ENCODE assay signal across 10 cellular contexts in genomic region chr3:62876064-62876463, GRCh38. TPM values are rescaled to one million over a fixed set of nuclear protein-coding genes. Genes with fewer than 3 reads are reported as not detected.
DNase-seq lines count a peak whose midpoint lies in the region; FAIRE-seq and TF ChIP-seq lines count a peak whose summit lies in the region.
"Had no signal": no experiment of that assay in that cellular context is flagged by ENCODE, and none has a peak within 500 bp of the region (broad histone marks: within the 10 kb centered on the region; RNA-seq: fewer than 3 reads in every experiment).

No MANE protein-coding gene starts in this region.

- peaks cover 37% of the 10 kb centered on the region for H3K27me3 Mint-ChIP-seq in activated CD4-positive, alpha-beta memory T cell treated with anti-CD3 and anti-CD28 coated beads for 36 hours

- POLR2A ChIA-PET in activated CD4-positive, alpha-beta memory T cell treated with anti-CD3 and anti-CD28 coated beads for 36 hours (lab: Charles Lee), result no interaction called here

- FAIRE-seq in small intestine (lab: Jason Lieb, UNC), result no peak

- H3K36me3 ChIP-seq in small intestine (ENCODE audit: control insufficient read depth in 2 of 2, insufficient read depth in 2 of 2, low read length in 2 of 2), result no peaks in the 10 kb centered on the region

- peak; percentile 20 for DNase-seq in NCI-H345 (lab: John Stamatoyannopoulos, UW)
- DNase-seq in NCI-H345 treated with DMSO at 0.1 percent for 48 hours (lab: John Stamatoyannopoulos, UW; ENCODE audit: unreplicated experiment), result no peak
- DNase-seq in glomerular endothelial cell (ENCODE audit: extremely low read depth, low read depth, low spot score), result peak; percentile 5
- DNase-seq in small intestine, result peak; percentile 75
- DNase-seq in activated CD4-positive, alpha-beta memory T cell treated with anti-CD3 and anti-CD28 coated beads for 36 hours, result no peak
- DNase-seq in GM19240 (ENCODE audit: insufficient read length, low spot score), result no peak
- no peak for DNase-seq in activated CD4-positive, alpha-beta T cell treated with anti-CD3 and anti-CD28 coated beads, Interleukin-2, amount 50 U/mL, for 1 hour

- no peak overlapping the region for H3K4me3 ChIP-seq in small intestine (ENCODE audit: low read depth in 1 of 2, low read length in 2 of 2)

- intact Hi-C loops in activated CD4-positive, alpha-beta memory T cell treated with anti-CD3 and anti-CD28 coated beads for 36 hours (cut with micrococcal nuclease), result no loop called here

- H3K4me1 ChIP-seq in small intestine (ENCODE audit: control insufficient read depth in 2 of 2, insufficient read depth in 1 of 2, low read depth in 1 of 2, low read length in 1 of 2), result peaks cover 0 to 5% of the 10 kb centered on the region in 2 donors

- no peak overlapping the region for H3K27ac Mint-ChIP-seq in activated CD4-positive, alpha-beta memory T cell treated with anti-CD3 and anti-CD28 coated beads for 36 hours
- H3K27ac Mint-ChIP-seq: B cell; T-helper 1 cell treated with Interleukin-12 subunit alpha and Interleukin-12 subunit beta and Interleukin-4 antibody, amounts not matched to agents 30 μg/mL and 1 μg/mL, for 36 hours had no signal

- peaks cover 2% of the 10 kb centered on the region for H3K36me3 Mint-ChIP-seq in activated CD4-positive, alpha-beta memory T cell treated with anti-CD3 and anti-CD28 coated beads for 36 hours

- H3K27me3 ChIP-seq in small intestine (ENCODE audit: control insufficient read depth in 2 of 2, insufficient read depth in 2 of 2, low read length in 2 of 2), result peaks cover 2 to 5% of the 10 kb centered on the region in 2 donors

- H3K4me1 Mint-ChIP-seq in activated CD4-positive, alpha-beta memory T cell treated with anti-CD3 and anti-CD28 coated beads for 36 hours (ENCODE audit: low read depth), result peaks cover 3% of the 10 kb centered on the region
- H3K4me1 Mint-ChIP-seq: B cell had no signal

- WGBS in small intestine, 3 donors, result 3 to 8% (median 4%) methylated on average over 17 of the region's 17 CpGs

- H3K9me3 Mint-ChIP-seq in activated CD4-positive, alpha-beta memory T cell treated with anti-CD3 and anti-CD28 coated beads for 36 hours, result no peaks in the 10 kb centered on the region
- H3K9me3 Mint-ChIP-seq: T-helper 1 cell treated with Interleukin-12 subunit alpha and Interleukin-12 subunit beta and Interleukin-4 antibody, amounts not matched to agents 30 μg/mL and 1 μg/mL, for 36 hours had no signal

- H3K9me3 ChIP-seq in small intestine (ENCODE audit: control insufficient read depth, low read depth), result peaks cover 2% of the 10 kb centered on the region

- CTCF ChIA-PET in activated CD4-positive, alpha-beta memory T cell treated with anti-CD3 and anti-CD28 coated beads for 36 hours (lab: Charles Lee), result no interaction called here

- peak; percentile 8; the same call in 1 of the 2 replicates for TF ChIP-seq POLR2A in Raji (IDR thresholded peaks at IDR 0.05; ENCODE audit: insufficient read depth, low read depth, low read length)

- H3K27ac ChIP-seq in small intestine (ENCODE audit: low read depth in 1 of 2, low read length in 1 of 2), result no peak overlapping the region

- H3K4me3 Mint-ChIP-seq in activated CD4-positive, alpha-beta memory T cell treated with anti-CD3 and anti-CD28 coated beads for 36 hours, result no peak overlapping the region
- H3K4me3 Mint-ChIP-seq: B cell; T-helper 1 cell treated with Interleukin-12 subunit alpha and Interleukin-12 subunit beta and Interleukin-4 antibody, amounts not matched to agents 30 μg/mL and 1 μg/mL, for 36 hours had no signal

RNA-seq across cellular contexts. Expression of gene CADPS, which starts 0.8 kb away (rescaled TPM):
- not detected in 2 replicates for total RNA-seq in glomerular endothelial cell
- 1 to 10 TPM; 1.9 to 9.3 (median 4.7) TPM for polyA plus RNA-seq in small intestine
- total RNA-seq in activated CD4-positive, alpha-beta memory T cell treated with anti-CD3 and anti-CD28 coated beads for 36 hours, result not detected

Comparison
In these comparisons a context has a peak if more than half of its experiments do, and no peak if none do; other contexts are left out.
1. DNase-seq: peak in NCI-H345 (single experiment), glomerular endothelial cell (single experiment) and small intestine (single experiment); none in NCI-H345 treated with DMSO at 0.1 percent for 48 hours (single experiment), activated CD4-positive, alpha-beta memory T cell treated with anti-CD3 and anti-CD28 coated beads for 36 hours (single experiment), GM19240 (single experiment) and activated CD4-positive, alpha-beta T cell treated with anti-CD3 and anti-CD28 coated beads, Interleukin-2, amount 50 U/mL, for 1 hour (single experiment).